ENCODE assay signal across 11 cellular contexts in genomic region chr4:147578057-147578476, GRCh38. TPM values are rescaled to one million over a fixed set of nuclear protein-coding genes. Genes with fewer than 3 reads are reported as not detected.
DNase-seq lines count a peak whose midpoint lies in the region; ATAC-seq, FAIRE-seq and TF ChIP-seq lines count a peak whose summit lies in the region.
"Had no signal": no experiment of that assay in that cellular context is flagged by ENCODE, and none has a peak within 500 bp of the region (broad histone marks: within the 10 kb centered on the region; RNA-seq: fewer than 3 reads in every experiment).

No MANE protein-coding gene starts in this region.

- no peak overlapping the region for H2AFZ ChIP-seq in GM12878 (ENCODE audit: control insufficient read depth, low read depth, low read length)

- no peaks in the 10 kb centered on the region for H4K20me1 ChIP-seq in GM12878 (ENCODE audit: control insufficient read depth, insufficient read depth)

- ATAC-seq in GM12878, result no peak
- no peak for ATAC-seq in HG03095 (IDR thresholded peaks at IDR 0.05; ENCODE audit: unreplicated experiment)
- ATAC-seq in stimulated activated naive CD8-positive, alpha-beta T cell treated with anti-CD3 and anti-CD28 coated beads, Interleukin-15, Interleukin-2, amounts not matched to agents 100 U/mL and 50 U/mL, for 24 hours, result no peak
- no peak for ATAC-seq in left lobe of liver

- TF ChIP-seq CTCF in AG09309 (IDR thresholded peaks at IDR 0.05; ENCODE audit: control insufficient read depth, insufficient read depth, low read depth, low read length, missing control alignments), result no peak
- no peak for TF ChIP-seq CTCF in GM12878 (IDR thresholded peaks at IDR 0.05 in 2 of 3, conservative IDR thresholded peaks at IDR 0.05 in 1 of 3; ENCODE audit: control insufficient read depth in 2 of 3, extremely low read depth in 1 of 3, insufficient read depth in 1 of 3, low read depth in 3 of 3, low read length in 3 of 3)

- CTCF ChIA-PET in GM12878 (lab: Yijun Ruan, JAX), result no interaction called here

- H3K79me2 ChIP-seq in GM12878 (ENCODE audit: control insufficient read depth, insufficient read depth, low read length), result no peaks in the 10 kb centered on the region

- H3K4me3 ChIP-seq in AG09309 (ENCODE audit: control insufficient read depth, low read depth, low read length) (no peak overlapping the region), GM12878 (no peak overlapping the region)
- H3K4me3 ChIP-seq: sigmoid colon, stomach had no signal

- in situ Hi-C loops in GM12878 (cut with MboI), result no loop called here

- no peaks in the 10 kb centered on the region for H3K9me3 ChIP-seq in GM12878 (replicated peaks; ENCODE audit: control insufficient read depth, insufficient read depth, low read length)
- H3K9me3 ChIP-seq: sigmoid colon, stomach had no signal

- no peak for TF ChIP-seq POLR2A in GM12878 (IDR thresholded peaks at IDR 0.05; ENCODE audit: low read depth, low read length)

- no peak for FAIRE-seq in GM12878 (lab: Jason Lieb, UNC)

- no peaks in the 10 kb centered on the region for H3K27me3 ChIP-seq in GM12878 (replicated peaks in 1 of 2; ENCODE audit: control insufficient read depth in 2 of 2, insufficient read depth in 2 of 2, low read length in 1 of 2)
- H3K27me3 ChIP-seq: sigmoid colon, stomach had no signal

- RAD21 ChIA-PET in GM12878 (lab: Charles Lee; ENCODE audit: unreplicated experiment), result no interaction called here

- no peaks in the 10 kb centered on the region; the same call in 1 of the 2 replicates for H3K4me1 ChIP-seq in GM12878 (ENCODE audit: control insufficient read depth, insufficient read depth, low read length)
- H3K4me1 ChIP-seq: sigmoid colon had no signal

- 36% methylated on average over 5 of the region's 5 CpGs for WGBS in GM12878 (ENCODE audit: insufficient coverage, insufficient replicate concordance, low lambda C conversion rate, missing lambda C conversion rate)

- POLR2A ChIA-PET in GM12878 (lab: Charles Lee), result no interaction called here

- TF ChIP-seq RAD21 in GM12878 (IDR thresholded peaks at IDR 0.05; ENCODE audit: insufficient read depth, low read depth, low read length), result no peak

- no peak overlapping the region for H3K4me2 ChIP-seq in GM12878 (ENCODE audit: control insufficient read depth, insufficient read depth)

- SMC1A ChIA-PET in GM12878 (lab: Charles Lee; ENCODE audit: uncharacterized antibody, unreplicated experiment), result interaction anchor here (1.4 kb wide), 1 partner anchor 13 kb away, joined by 3 read pairs; no protein-coding TSS in a partner anchor

- no peaks in the 10 kb centered on the region for H3K36me3 ChIP-seq in GM12878 (ENCODE audit: control insufficient read depth in 2 of 2, insufficient read depth in 2 of 2, low read length in 1 of 2)
- H3K36me3 ChIP-seq: sigmoid colon, stomach had no signal

- H3K27ac ChIP-seq in GM12878 (ENCODE audit: control insufficient read depth, insufficient read depth), result no peak overlapping the region
- H3K27ac ChIP-seq: sigmoid colon, stomach had no signal

- no TSS peak for BruUV-seq in GM12878 (replicated peaks; lab: Mats Ljungman, UMichigan)

- DNase-seq in AG09309 (ENCODE audit: low read depth), result peak; percentile 88
- DNase-seq in HS-27A (ENCODE audit: low read depth), result peak; percentile 98
- no peak for DNase-seq in GM12878 (ENCODE audit: low read depth, low spot score)
- peak; percentile 99 for DNase-seq in kidney tubule cell (ENCODE audit: low spot score)
- DNase-seq in stimulated activated naive CD8-positive, alpha-beta T cell treated with anti-CD3 and anti-CD28 coated beads, Interleukin-15, Interleukin-2, amounts not matched to agents 100 U/mL and 50 U/mL, for 24 hours, result no peak
- no peak for DNase-seq in left lobe of liver (ENCODE audit: low spot score)
- no peak for DNase-seq in ecto neural progenitor cell (ENCODE audit: low spot score)
- DNase-seq: MM.1S, sigmoid colon, stomach had no signal

- no peak for TF ChIP-seq EP300 in GM12878 (IDR thresholded peaks at IDR 0.05; ENCODE audit: borderline replicate concordance in 1 of 2, control insufficient read depth in 1 of 2, low read depth in 2 of 2, low read length in 2 of 2)

- intact Hi-C loops in GM12878 (cut with micrococcal nuclease; ENCODE audit: unreplicated experiment), result no loop called here

- H3K9ac ChIP-seq in GM12878 (ENCODE audit: control insufficient read depth, insufficient read depth, low read length), result no peak overlapping the region

TF ChIP-seq in GM12878, 131 proteins besides CTCF, POLR2A, EP300 and RAD21:
- TF ChIP-seq RUNX3 (IDR thresholded peaks at IDR 0.05; ENCODE audit: low read length), result peak; percentile 60
- TF ChIP-seq EED (IDR thresholded peaks at IDR 0.05; ENCODE audit: low read depth), result peak; percentile 82
- peak; percentile 25; the same call in 1 of the 2 replicates for TF ChIP-seq NFIC (IDR thresholded peaks at IDR 0.05; ENCODE audit: low read depth, low read length)
- TF ChIP-seq SIX5 (IDR thresholded peaks at IDR 0.05; ENCODE audit: low read depth, low read length, severe bottlenecking), result no peak

RNA-seq across cellular contexts. Expression of gene TMEM184C, which starts 39.1 kb away (rescaled TPM):
- 38.3 and 39.9 TPM in 2 replicates for total RNA-seq in GM12878 (2013; cell fraction: nucleolus; rRNA removed)
- 14.0 and 16.0 TPM in 2 replicates for total RNA-seq in GM12878 (2014; rRNA removed)
- 16.1 and 17.0 TPM in 2 replicates for total RNA-seq in GM12878 (2014; rRNA removed; fragmentation: Illumina TruSeq; extraction: Trizol)
- total RNA-seq in GM12878 (2021), result 18.6 and 20.9 TPM in 2 replicates
- polyA plus RNA-seq in GM12878 (2011; ENCODE audit: low read depth), result 5.5 TPM
- 21.3 and 22.6 TPM in 2 replicates for polyA plus RNA-seq in GM12878 (2011; rRNA removed)
- 8.8 and 9.8 TPM in 2 replicates for polyA plus RNA-seq in GM12878 (2011; cell fraction: cytosol; rRNA removed)
- polyA plus RNA-seq in GM12878 (2011; cell fraction: nucleus; rRNA removed), result 8.5 and 9.8 TPM in 2 replicates
- polyA plus RNA-seq in GM12878 (2012), result 8.4 and 11.0 TPM in 2 replicates
- polyA plus RNA-seq in GM12878 (2014; fragmentation: Illumina TruSeq; extraction: Trizol), result 19.3 and 23.0 TPM in 2 replicates
- 1 to 10 TPM; 3.4 to 4.1 TPM for polyA plus RNA-seq in GM12878 (2014; fragmentation: Nextera tagmentation; extraction: Ambion mirVana)
- 8.4 and 9.9 TPM in 2 replicates for polyA plus RNA-seq in GM12878 (2014; rRNA removed)
- polyA plus RNA-seq in GM12878 (2016; fragmentation: Nextera tagmentation; extraction: Ambion mirVana), result 10 to 100 TPM; 19.6 to 20.5 TPM
- 24.7 and 41.2 TPM in 2 replicates for polyA minus RNA-seq in GM12878 (2011; rRNA and poly(A)+ RNA removed)
- 8.2 and 14.3 TPM in 2 replicates for polyA minus RNA-seq in GM12878 (2011; cell fraction: cytosol; rRNA and poly(A)+ RNA removed)
- polyA minus RNA-seq in GM12878 (2011; cell fraction: nucleus; rRNA and poly(A)+ RNA removed), result 8.8 and 14.0 TPM in 2 replicates
- total RNA-seq in left lobe of liver, result 22.0 TPM

Comparison
In these comparisons a context has a peak if more than half of its experiments do, and no peak if none do; other contexts are left out.
1. DNase-seq: peak in AG09309 (single experiment), HS-27A (single experiment) and kidney tubule cell (single experiment); none in GM12878 (single experiment), stimulated activated naive CD8-positive, alpha-beta T cell treated with anti-CD3 and anti-CD28 coated beads, Interleukin-15, Interleukin-2, amounts not matched to agents 100 U/mL and 50 U/mL, for 24 hours (single experiment), left lobe of liver (single experiment) and ecto neural progenitor cell (single experiment).